1 cellular context compared by ENCODE assay signal in genomic region chr4:26298198-26298950, GRCh38.
TF ChIP-seq lines count a peak whose summit lies in the region.

No MANE protein-coding gene starts in this region.

TF ChIP-seq in WTC11, 78 proteins besides CTCF, POLR2A, EP300 and RAD21 (continued from another document):
- no peak for TF ChIP-seq ZBTB43 (CRISPR knock-in tag; IDR thresholded peaks at IDR 0.05)
